In genomic region chr6:79313254-79313653, GRCh38 we compare ENCODE assay signal across 25 cellular contexts.
A peak's percentile ranks its signal among the peaks of the same experiment; 100 is the strongest.
DNase-seq lines count a peak whose midpoint lies in the region; ATAC-seq and TF ChIP-seq lines count a peak whose summit lies in the region.
"Had no signal": no experiment of that assay in that cellular context is flagged by ENCODE, and none has a peak within 500 bp of the region (broad histone marks: within the 10 kb centered on the region; RNA-seq: fewer than 3 reads in every experiment).

No MANE protein-coding gene starts in this region.

- CTCF ChIA-PET in MCF 10A (lab: Yijun Ruan, JAX), result interaction anchor here (0.5 to 2.0 kb wide), 2 partner anchors 109 to 124 kb away, joined by 3 to 8 read pairs; no protein-coding TSS in a partner anchor
- CTCF ChIA-PET in activated CD8-positive, alpha-beta T cell treated with anti-CD3 and anti-CD28 coated beads, Interleukin-2, amount 10 ng/mL, durations not matched to agents 7 days and 5 days (lab: Charles Lee), result no interaction called here

- H3K36me3 ChIP-seq in breast epithelium, result no peaks in the 10 kb centered on the region
- H3K36me3 ChIP-seq in endodermal cell (ENCODE audit: control insufficient read depth, insufficient read depth, low read length), result no peaks in the 10 kb centered on the region
- H3K36me3 ChIP-seq in suprapubic skin, result no peaks in the 10 kb centered on the region
- H3K36me3 ChIP-seq: colonic mucosa, gastrocnemius medialis, left ventricle myocardium inferior, thoracic aorta had no signal

- H3K9me3 ChIP-seq in breast epithelium (peaks cover 0 to 9% of the 10 kb centered on the region in 2 donors), endodermal cell (ENCODE audit: control insufficient read depth, low read length) (no peaks in the 10 kb centered on the region), suprapubic skin (no peaks in the 10 kb centered on the region)
- H3K9me3 ChIP-seq: colonic mucosa, gastrocnemius medialis, left ventricle myocardium inferior, mucosa of descending colon, thoracic aorta had no signal

- intact Hi-C loops in MCF 10A (cut with micrococcal nuclease) (no loop called here), breast epithelium (cut with DNase I; ENCODE audit: low total_unique reads) (no loop called here)

- H3K27ac ChIP-seq in breast epithelium (no peak overlapping the region), endodermal cell (ENCODE audit: low read depth, low read length) (no peak overlapping the region), suprapubic skin (no peak overlapping the region)
- H3K27ac ChIP-seq: colonic mucosa, gastrocnemius medialis, HL-60, left ventricle myocardium inferior, thoracic aorta, VCaP had no signal

- TF ChIP-seq CTCF in MCF 10A (IDR thresholded peaks at IDR 0.05; ENCODE audit: unreplicated experiment) (no peak), breast epithelium (IDR thresholded peaks at IDR 0.05) (no peak), fibroblast of mammary gland (conservative IDR thresholded peaks at IDR 0.05; ENCODE audit: control insufficient read depth, insufficient read depth, low read depth, low read length) (no peak), endodermal cell (conservative IDR thresholded peaks at IDR 0.05) (no peak), suprapubic skin (IDR thresholded peaks at IDR 0.05) (no peak)

- H3K9ac ChIP-seq in endodermal cell (ENCODE audit: extremely low read depth, low read length, poor library complexity, severe bottlenecking), result no peak overlapping the region

- H3K27ac Mint-ChIP-seq in MCF 10A (ENCODE audit: low read depth, unreplicated experiment) (peak overlapping the region; percentile 63), endodermal cell (no peak overlapping the region)
- H3K27ac Mint-ChIP-seq in activated CD8-positive, alpha-beta T cell treated with anti-CD3 and anti-CD28 coated beads, Interleukin-2, amount 10 ng/mL, durations not matched to agents 7 days and 5 days, result no peak overlapping the region
- H3K27ac Mint-ChIP-seq: activated naive CD4-positive, alpha-beta T cell treated with anti-CD3 and anti-CD28 coated beads, Interleukin-2, amount 10 ng/mL, durations not matched to agents 7 days and 5 days; T-helper 1 cell treated with Interleukin-12 subunit alpha and Interleukin-12 subunit beta and Interleukin-4 antibody, amounts not matched to agents 30 μg/mL and 1 μg/mL, for 36 hours had no signal

- H3K4me1 Mint-ChIP-seq in MCF 10A (ENCODE audit: insufficient read depth, unreplicated experiment) (no peaks in the 10 kb centered on the region), endodermal cell (no peaks in the 10 kb centered on the region)
- no peaks in the 10 kb centered on the region for H3K4me1 Mint-ChIP-seq in activated CD8-positive, alpha-beta T cell treated with anti-CD3 and anti-CD28 coated beads, Interleukin-2, amount 10 ng/mL, durations not matched to agents 7 days and 5 days (ENCODE audit: low read depth)
- H3K4me1 Mint-ChIP-seq: activated naive CD4-positive, alpha-beta T cell treated with anti-CD3 and anti-CD28 coated beads, Interleukin-2, amount 10 ng/mL, durations not matched to agents 7 days and 5 days had no signal

- H3K4me3 Mint-ChIP-seq in MCF 10A (ENCODE audit: unreplicated experiment) (peak overlapping the region; percentile 43), endodermal cell (no peak overlapping the region)
- H3K4me3 Mint-ChIP-seq in activated CD8-positive, alpha-beta T cell treated with anti-CD3 and anti-CD28 coated beads, Interleukin-2, amount 10 ng/mL, durations not matched to agents 7 days and 5 days, result no peak overlapping the region
- H3K4me3 Mint-ChIP-seq: activated naive CD4-positive, alpha-beta T cell treated with anti-CD3 and anti-CD28 coated beads, Interleukin-2, amount 10 ng/mL, durations not matched to agents 7 days and 5 days; T-helper 1 cell treated with Interleukin-12 subunit alpha and Interleukin-12 subunit beta and Interleukin-4 antibody, amounts not matched to agents 30 μg/mL and 1 μg/mL, for 36 hours had no signal

- no peaks in the 10 kb centered on the region for H3K36me3 Mint-ChIP-seq in MCF 10A (ENCODE audit: insufficient read depth, unreplicated experiment)
- no peaks in the 10 kb centered on the region for H3K36me3 Mint-ChIP-seq in endodermal cell (ENCODE audit: low read depth)
- H3K36me3 Mint-ChIP-seq in activated CD8-positive, alpha-beta T cell treated with anti-CD3 and anti-CD28 coated beads, Interleukin-2, amount 10 ng/mL, durations not matched to agents 7 days and 5 days (ENCODE audit: low read depth), result no peaks in the 10 kb centered on the region
- H3K36me3 Mint-ChIP-seq: activated naive CD4-positive, alpha-beta T cell treated with anti-CD3 and anti-CD28 coated beads, Interleukin-2, amount 10 ng/mL, durations not matched to agents 7 days and 5 days had no signal

- no peaks in the 10 kb centered on the region for H3K27me3 ChIP-seq in breast epithelium
- no peaks in the 10 kb centered on the region for H3K27me3 ChIP-seq in endodermal cell (ENCODE audit: control insufficient read depth, insufficient read depth, low read length, poor library complexity, severe bottlenecking)
- H3K27me3 ChIP-seq in suprapubic skin, result no peaks in the 10 kb centered on the region
- H3K27me3 ChIP-seq: colonic mucosa, gastrocnemius medialis had no signal

- WGBS in endodermal cell (ENCODE audit: insufficient coverage in 1 of 2, insufficient read length in 1 of 2), 2 experiments, result 96% methylated on average over 2 to 5 of the region's 5 CpGs
- WGBS in suprapubic skin, result 69% methylated on average over 5 of the region's 5 CpGs

- H3K4me1 ChIP-seq in breast epithelium (no peaks in the 10 kb centered on the region), endodermal cell (ENCODE audit: control insufficient read depth, insufficient read depth, low read length) (no peaks in the 10 kb centered on the region), suprapubic skin (no peaks in the 10 kb centered on the region)
- H3K4me1 ChIP-seq: colonic mucosa, gastrocnemius medialis, left ventricle myocardium inferior had no signal

- H3K9me3 Mint-ChIP-seq in MCF 10A (ENCODE audit: unreplicated experiment), result no peaks in the 10 kb centered on the region
- H3K9me3 Mint-ChIP-seq in endodermal cell, result peaks cover 8% of the 10 kb centered on the region
- no peaks in the 10 kb centered on the region for H3K9me3 Mint-ChIP-seq in activated CD8-positive, alpha-beta T cell treated with anti-CD3 and anti-CD28 coated beads, Interleukin-2, amount 10 ng/mL, durations not matched to agents 7 days and 5 days (ENCODE audit: insufficient read depth)
- H3K9me3 Mint-ChIP-seq: activated naive CD4-positive, alpha-beta T cell treated with anti-CD3 and anti-CD28 coated beads, Interleukin-2, amount 10 ng/mL, durations not matched to agents 7 days and 5 days had no signal

- TF ChIP-seq EP300 in suprapubic skin (IDR thresholded peaks at IDR 0.05), result no peak

- BruUV-seq in MCF 10A (replicated peaks; lab: Mats Ljungman, UMichigan), result no TSS peak

- no peaks in the 10 kb centered on the region for H3K27me3 Mint-ChIP-seq in MCF 10A (ENCODE audit: insufficient read depth, unreplicated experiment)
- H3K27me3 Mint-ChIP-seq in endodermal cell (ENCODE audit: insufficient read depth), result no peaks in the 10 kb centered on the region
- H3K27me3 Mint-ChIP-seq in activated CD8-positive, alpha-beta T cell treated with anti-CD3 and anti-CD28 coated beads, Interleukin-2, amount 10 ng/mL, durations not matched to agents 7 days and 5 days (ENCODE audit: low read depth), result no peaks in the 10 kb centered on the region

- DNase-seq in MCF 10A (ENCODE audit: unreplicated experiment) (peak; percentile 98), breast epithelium (ENCODE audit: low spot score in 2 of 2) (no peak), RPMI8226 (peak; percentile 53), fibroblast of mammary gland (ENCODE audit: low read depth) (peak; percentile 6), endodermal cell (no peak), suprapubic skin (ENCODE audit: low spot score in 2 of 2) (no peak)
- no peak for DNase-seq in activated CD8-positive, alpha-beta T cell treated with anti-CD3 and anti-CD28 coated beads, Interleukin-2, amount 10 ng/mL, durations not matched to agents 7 days and 5 days
- DNase-seq: activated CD4-positive, alpha-beta T cell treated with anti-CD3 and anti-CD28 coated beads, Interleukin-2, amount 50 U/mL, for 48 hours; activated naive CD4-positive, alpha-beta T cell treated with anti-CD3 and anti-CD28 coated beads, Interleukin-2, amount 10 ng/mL, durations not matched to agents 7 days and 5 days; activated T-cell treated with anti-CD3 and anti-CD28 coated beads, Interleukin-2, amount 50 U/mL, for 1 hour; C1 segment of cervical spinal cord; colonic mucosa; gastrocnemius medialis; GOT3; KBM-7; left ventricle myocardium inferior; mucosa of descending colon; NCI-H1092 treated with DMSO at 0.1 percent for 48 hours; retina; Right ventricle myocardium superior had no signal

- no peak for ATAC-seq in HG03139 (IDR thresholded peaks at IDR 0.05; ENCODE audit: unreplicated experiment)
- ATAC-seq in activated CD8-positive, alpha-beta T cell treated with anti-CD3 and anti-CD28 coated beads, Interleukin-2, amount 10 ng/mL, durations not matched to agents 7 days and 5 days, result no peak
- ATAC-seq: gastrocnemius medialis, mucosa of descending colon had no signal

- TF ChIP-seq POLR2A in breast epithelium (IDR thresholded peaks at IDR 0.05) (no peak), suprapubic skin (IDR thresholded peaks at IDR 0.05) (no peak)

- H3K4me3 ChIP-seq in breast epithelium (no peak overlapping the region), fibroblast of mammary gland (ENCODE audit: control insufficient read depth, low read depth, low read length) (no peak overlapping the region), endodermal cell (ENCODE audit: low read length) (no peak overlapping the region), suprapubic skin (no peak overlapping the region)
- H3K4me3 ChIP-seq: colonic mucosa, gastrocnemius medialis, left ventricle myocardium inferior, mucosa of descending colon, thoracic aorta had no signal

- POLR2A ChIA-PET in MCF 10A (lab: Yijun Ruan, JAX), result interaction anchor here (0.6 to 1.9 kb wide), 11 partner anchors 8 to 236 kb away, joined by 3 to 7 read pairs (median 4); partner anchors contain the start of genes LCA5 and PHIP
- POLR2A ChIA-PET in activated CD8-positive, alpha-beta T cell treated with anti-CD3 and anti-CD28 coated beads, Interleukin-2, amount 10 ng/mL, durations not matched to agents 7 days and 5 days (lab: Charles Lee), result no interaction called here

Comparison
In these comparisons a context has a peak if more than half of its experiments do, and no peak if none do; other contexts are left out.
1. DNase-seq: peak in MCF 10A (single experiment), RPMI8226 (single experiment) and fibroblast of mammary gland (single experiment); none in breast epithelium (0 of 2), endodermal cell (single experiment), suprapubic skin (0 of 2) and activated CD8-positive, alpha-beta T cell treated with anti-CD3 and anti-CD28 coated beads, Interleukin-2, amount 10 ng/mL, durations not matched to agents 7 days and 5 days (single experiment).